In genomic region chr12:125614058-125614457, GRCh38 we compare ENCODE assay signal across 33 cellular contexts.
"Had no signal": no experiment of that assay in that cellular context is flagged by ENCODE, and none has a peak within 500 bp of the region (broad histone marks: within the 10 kb centered on the region; RNA-seq: fewer than 3 reads in every experiment).

No MANE protein-coding gene starts in this region.

- H3K4me3 ChIP-seq: adrenal gland, body of pancreas, breast epithelium had no signal

- H3K27ac Mint-ChIP-seq: activated B cell treated with CpG ODN at 0.5 μM for 24 hours; activated CD4-positive, alpha-beta memory T cell treated with anti-CD3 and anti-CD28 coated beads for 36 hours; activated CD4-positive, alpha-beta T cell treated with anti-CD3 and anti-CD28 coated beads, Interleukin-2, amount 10 ng/mL, durations not matched to agents 7 days and 5 days; activated naive CD4-positive, alpha-beta T cell treated with anti-CD3 and anti-CD28 coated beads, Interleukin-2, amount 10 ng/mL, durations not matched to agents 7 days and 5 days; activated naive CD4-positive, alpha-beta T cell treated with anti-CD3 and anti-CD28 coated beads, Interleukin-2, amount 50 U/mL, for 24 hours; activated naive CD8-positive, alpha-beta T cell treated with anti-CD3 and anti-CD28 coated beads for 36 hours; activated T-cell treated with anti-CD3 and anti-CD28 coated beads, Interleukin-2, amount 50 U/mL, for 72 hours; activated T-helper 1 cell treated with anti-CD3 and anti-CD28 coated beads, Interleukin-12 subunit alpha, Interleukin-12 subunit beta, Interleukin-2, Interleukin-4 antibody, amounts not matched to agents 30 ng/mL and 10 ng/mL and 1 ng/mL, durations not matched to agents 14 hours and 24 hours and 36 hours; activated T-helper 2 cell treated with anti-CD3 and anti-CD28 coated beads, Interferon-gamma antibody, Interleukin-2, Interleukin-4, amounts not matched to agents 10 μg/mL and 5 μg/mL and 100 μg/mL, durations not matched to agents 14 hours and 24 hours and 36 hours; T-helper 1 cell treated with Interleukin-12 subunit alpha and Interleukin-12 subunit beta and Interleukin-4 antibody, amounts not matched to agents 30 μg/mL and 1 μg/mL, for 36 hours; T-helper 2 cell treated with Interferon-gamma antibody and Interleukin-4, amounts not matched to agents 5 μg/mL and 100 μg/mL, for 36 hours had no signal

- H3K9me3 Mint-ChIP-seq: activated CD4-positive, alpha-beta T cell treated with anti-CD3 and anti-CD28 coated beads, Interleukin-2, amount 10 ng/mL, durations not matched to agents 7 days and 5 days; activated naive CD4-positive, alpha-beta T cell treated with anti-CD3 and anti-CD28 coated beads, Interleukin-2, amount 50 U/mL, for 24 hours; activated naive CD8-positive, alpha-beta T cell treated with anti-CD3 and anti-CD28 coated beads for 36 hours; T-helper 2 cell treated with Interferon-gamma antibody and Interleukin-4, amounts not matched to agents 5 μg/mL and 100 μg/mL, for 36 hours had no signal

- H3K4me1 Mint-ChIP-seq: activated B cell treated with CpG ODN at 0.5 μM for 24 hours; activated CD4-positive, alpha-beta T cell treated with anti-CD3 and anti-CD28 coated beads, Interleukin-2, amount 10 ng/mL, durations not matched to agents 7 days and 5 days; activated naive CD4-positive, alpha-beta T cell treated with anti-CD3 and anti-CD28 coated beads, Interleukin-2, amount 10 ng/mL, durations not matched to agents 7 days and 5 days; activated naive CD4-positive, alpha-beta T cell treated with anti-CD3 and anti-CD28 coated beads, Interleukin-2, amount 50 U/mL, for 24 hours; activated naive CD8-positive, alpha-beta T cell treated with anti-CD3 and anti-CD28 coated beads for 36 hours had no signal

- DNase-seq: activated B cell treated with CpG ODN at 0.5 μM for 24 hours; activated CD4-positive, alpha-beta memory T cell treated with anti-CD3 and anti-CD28 coated beads for 36 hours; activated CD4-positive, alpha-beta T cell treated with anti-CD3 and anti-CD28 coated beads for 4 hours; activated CD4-positive, alpha-beta T cell treated with anti-CD3 and anti-CD28 coated beads, Interleukin-2, amount 10 ng/mL, durations not matched to agents 7 days and 5 days; activated CD4-positive, alpha-beta T cell treated with anti-CD3 and anti-CD28 coated beads, Interleukin-2, amount 50 U/mL, for 4 hours; activated CD4-positive, CD25-positive, alpha-beta regulatory T cell treated with anti-CD3 and anti-CD28 coated beads, Interleukin-2, amount 50 U/mL, for 72 hours; activated CD8-positive, alpha-beta memory T cell treated with anti-CD3 and anti-CD28 coated beads, Interleukin-2, amount 50 U/mL, for 4 hours; activated effector memory CD4-positive, alpha-beta T cell treated with anti-CD3 and anti-CD28 coated beads, Interleukin-2, amount 50 U/mL, for 16 hours; activated gamma-delta T cell treated with Interleukin-2 at 50 U/mL for 16 hours; activated naive CD4-positive, alpha-beta T cell; activated naive CD4-positive, alpha-beta T cell treated with anti-CD3 and anti-CD28 coated beads, Interleukin-2, amount 10 ng/mL, durations not matched to agents 7 days and 5 days; activated naive CD8-positive, alpha-beta T cell treated with anti-CD3 and anti-CD28 coated beads for 36 hours; activated T-cell treated with anti-CD3 and anti-CD28 coated beads for 4 hours; activated T-cell treated with anti-CD3 and anti-CD28 coated beads, Interleukin-2, amount 50 U/mL, for 1 hour; activated T-cell treated with anti-CD3 and anti-CD28 coated beads, Interleukin-2, amount 50 U/mL, for 4 hours; activated T-cell treated with anti-CD3 and anti-CD28 coated beads, Interleukin-2, amount 50 U/mL, for 72 hours; adrenal gland; amniotic stem cell; aorta; body of pancreas; brain microvascular endothelial cell; central memory CD4-positive, alpha-beta T cell; SW 1271; T-helper 1 cell; T-helper 2 cell; T-helper 9 cell had no signal

- H3K27me3 ChIP-seq: adrenal gland, body of pancreas, brain microvascular endothelial cell, breast epithelium had no signal

- H3K36me3 ChIP-seq: adrenal gland, brain microvascular endothelial cell, breast epithelium had no signal

- H3K36me3 Mint-ChIP-seq: activated CD4-positive, alpha-beta memory T cell treated with anti-CD3 and anti-CD28 coated beads for 36 hours; activated naive CD4-positive, alpha-beta T cell treated with anti-CD3 and anti-CD28 coated beads, Interleukin-2, amount 10 ng/mL, durations not matched to agents 7 days and 5 days; activated naive CD4-positive, alpha-beta T cell treated with anti-CD3 and anti-CD28 coated beads, Interleukin-2, amount 50 U/mL, for 24 hours; activated naive CD8-positive, alpha-beta T cell treated with anti-CD3 and anti-CD28 coated beads for 36 hours had no signal

- H3K4me3 Mint-ChIP-seq: activated B cell treated with CpG ODN at 0.5 μM for 24 hours; activated CD4-positive, alpha-beta memory T cell treated with anti-CD3 and anti-CD28 coated beads for 36 hours; activated CD4-positive, alpha-beta T cell treated with anti-CD3 and anti-CD28 coated beads, Interleukin-2, amount 10 ng/mL, durations not matched to agents 7 days and 5 days; activated naive CD4-positive, alpha-beta T cell treated with anti-CD3 and anti-CD28 coated beads, Interleukin-2, amount 10 ng/mL, durations not matched to agents 7 days and 5 days; activated naive CD4-positive, alpha-beta T cell treated with anti-CD3 and anti-CD28 coated beads, Interleukin-2, amount 50 U/mL, for 24 hours; activated naive CD8-positive, alpha-beta T cell treated with anti-CD3 and anti-CD28 coated beads for 36 hours; activated T-cell treated with anti-CD3 and anti-CD28 coated beads, Interleukin-2, amount 50 U/mL, for 4 hours; activated T-cell treated with anti-CD3 and anti-CD28 coated beads, Interleukin-2, amount 50 U/mL, for 72 hours; activated T-helper 1 cell treated with anti-CD3 and anti-CD28 coated beads, Interleukin-12 subunit alpha, Interleukin-12 subunit beta, Interleukin-2, Interleukin-4 antibody, amounts not matched to agents 30 ng/mL and 10 ng/mL and 1 ng/mL, durations not matched to agents 14 hours and 24 hours and 36 hours; T-helper 1 cell treated with Interleukin-12 subunit alpha and Interleukin-12 subunit beta and Interleukin-4 antibody, amounts not matched to agents 30 μg/mL and 1 μg/mL, for 36 hours; T-helper 2 cell treated with Interferon-gamma antibody and Interleukin-4, amounts not matched to agents 5 μg/mL and 100 μg/mL, for 36 hours had no signal

- ATAC-seq: activated T-cell treated with anti-CD3 and anti-CD28 coated beads, Interleukin-2, amount 50 U/mL, for 4 hours; activated T-cell treated with anti-CD3 and anti-CD28 coated beads, Interleukin-2, amount 50 U/mL, for 72 hours; body of pancreas had no signal

- H3K9me3 ChIP-seq: adrenal gland, body of pancreas, breast epithelium had no signal

- H3K27ac ChIP-seq: adrenal gland, body of pancreas, brain microvascular endothelial cell, breast epithelium, VCaP had no signal

- H3K27me3 Mint-ChIP-seq: activated B cell treated with CpG ODN at 0.5 μM for 24 hours; activated CD4-positive, alpha-beta memory T cell treated with anti-CD3 and anti-CD28 coated beads for 36 hours; activated CD4-positive, alpha-beta T cell treated with anti-CD3 and anti-CD28 coated beads, Interleukin-2, amount 10 ng/mL, durations not matched to agents 7 days and 5 days; activated naive CD4-positive, alpha-beta T cell treated with anti-CD3 and anti-CD28 coated beads, Interleukin-2, amount 10 ng/mL, durations not matched to agents 7 days and 5 days; activated naive CD4-positive, alpha-beta T cell treated with anti-CD3 and anti-CD28 coated beads, Interleukin-2, amount 50 U/mL, for 24 hours; activated naive CD8-positive, alpha-beta T cell treated with anti-CD3 and anti-CD28 coated beads for 36 hours had no signal

- H3K4me1 ChIP-seq: adrenal gland, body of pancreas, breast epithelium had no signal
